ENCODE assay signal across 1 cellular context in the genomic region with DNA sequence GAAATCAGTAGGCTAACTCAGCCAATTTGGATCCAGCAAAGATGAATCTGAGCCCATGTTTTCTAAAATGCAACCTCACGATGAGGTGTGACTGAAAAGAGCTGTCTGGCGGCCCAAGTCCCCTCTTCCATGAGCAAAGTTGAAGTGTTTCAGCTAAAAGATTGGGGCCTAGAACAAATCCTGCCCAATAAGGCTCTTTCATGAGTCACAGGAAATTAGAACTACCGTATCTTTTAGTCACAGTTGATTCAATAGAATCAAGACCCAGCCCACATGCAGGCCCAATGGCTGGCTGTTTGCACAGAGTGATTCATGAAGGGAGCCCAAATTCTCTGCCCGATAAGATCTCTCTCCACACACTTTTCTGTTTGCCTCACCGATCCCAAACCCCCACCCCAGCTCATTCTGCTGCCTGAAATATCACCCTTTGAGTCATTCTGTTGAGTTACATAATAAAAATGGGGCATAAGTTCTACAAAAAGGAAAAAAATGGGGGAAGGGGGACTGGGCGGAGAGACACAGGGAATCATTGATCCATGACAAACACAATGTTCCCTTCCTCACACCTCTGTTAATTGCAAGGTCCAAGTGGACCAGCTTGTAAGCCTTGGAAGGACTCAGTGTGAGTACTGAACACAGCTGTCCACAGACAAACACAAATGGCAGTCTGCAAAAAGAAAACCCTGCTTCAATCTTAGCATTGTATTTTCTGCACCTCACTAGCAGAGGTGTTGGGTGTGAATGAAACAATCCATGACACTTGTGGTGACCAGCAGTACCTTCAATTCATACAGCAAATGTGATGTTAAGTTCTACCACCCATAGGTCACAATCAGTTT.
A peak's percentile ranks its signal among the peaks of the same experiment; 100 is the strongest.
TF ChIP-seq lines count a peak whose summit lies in the region.

No MANE protein-coding gene starts in this region.

TF ChIP-seq in HepG2, 621 proteins besides CTCF, POLR2A, EP300 and RAD21 (continued from another document and continues in another):
- TF ChIP-seq, protein P1, sequence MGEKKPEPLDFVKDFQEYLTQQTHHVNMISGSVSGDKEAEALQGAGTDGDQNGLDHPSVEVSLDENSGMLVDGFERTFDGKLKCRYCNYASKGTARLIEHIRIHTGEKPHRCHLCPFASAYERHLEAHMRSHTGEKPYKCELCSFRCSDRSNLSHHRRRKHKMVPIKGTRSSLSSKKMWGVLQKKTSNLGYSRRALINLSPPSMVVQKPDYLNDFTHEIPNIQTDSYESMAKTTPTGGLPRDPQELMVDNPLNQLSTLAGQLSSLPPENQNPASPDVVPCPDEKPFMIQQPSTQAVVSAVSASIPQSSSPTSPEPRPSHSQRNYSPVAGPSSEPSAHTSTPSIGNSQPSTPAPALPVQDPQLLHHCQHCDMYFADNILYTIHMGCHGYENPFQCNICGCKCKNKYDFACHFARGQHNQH (CRISPR knock-in tag; IDR thresholded peaks at IDR 0.05) = peak; percentile 48; the same call in 1 of the 2 replicates
- TF ChIP-seq ZNF670 (CRISPR knock-in tag; IDR thresholded peaks at IDR 0.05; ENCODE audit: borderline replicate concordance) (0 out of 2 replicates have a peak, but pooled peaks have one; percentile 63), REPIN1 (CRISPR knock-in tag; IDR thresholded peaks at IDR 0.05; ENCODE audit: borderline replicate concordance, low read depth) (0 out of 2 replicates have a peak, but pooled peaks have one; percentile 14), BRCA1 (CRISPR knock-in tag; IDR thresholded peaks at IDR 0.05) (no peak), AKAP8 (CRISPR knock-in tag; IDR thresholded peaks at IDR 0.05) (peak; percentile 87), HNF4A (CRISPR knock-in tag; IDR thresholded peaks at IDR 0.05) (peak; percentile 66; the same call in 1 of the 2 replicates), ZFY (CRISPR knock-in tag; IDR thresholded peaks at IDR 0.05) (peak; percentile 62), SALL2 (CRISPR knock-in tag; IDR thresholded peaks at IDR 0.05) (peak; percentile 30; the same call in 1 of the 2 replicates), HOXA3 (CRISPR knock-in tag; IDR thresholded peaks at IDR 0.05) (peak; percentile 86), ZNF652 (CRISPR knock-in tag; IDR thresholded peaks at IDR 0.05; ENCODE audit: borderline replicate concordance, low read depth) (peak; percentile 28; the same call in 1 of the 2 replicates), RELA (CRISPR knock-in tag; IDR thresholded peaks at IDR 0.05) (no peak), ZZZ3 (CRISPR knock-in tag; IDR thresholded peaks at IDR 0.05; ENCODE audit: borderline replicate concordance) (no peak), KDM5A (IDR thresholded peaks at IDR 0.05; ENCODE audit: borderline replicate concordance, low read length) (no peak), HHEX (CRISPR knock-in tag; IDR thresholded peaks at IDR 0.05) (no peak), MED13 (CRISPR knock-in tag; IDR thresholded peaks at IDR 0.05) (peak; percentile 85; the same call in 1 of the 2 replicates), ZNF468 (CRISPR knock-in tag; IDR thresholded peaks at IDR 0.05) (no peak), ZSCAN21 (CRISPR knock-in tag; IDR thresholded peaks at IDR 0.05; ENCODE audit: borderline replicate concordance) (peak; percentile 96), DR1 (CRISPR knock-in tag; IDR thresholded peaks at IDR 0.05) (no peak), ISL2 (CRISPR knock-in tag; IDR thresholded peaks at IDR 0.05) (peak; percentile 70; the same call in 1 of the 2 replicates), ZNF850 (CRISPR knock-in tag; conservative IDR thresholded peaks at IDR 0.05) (no peak), JUND (CRISPR knock-in tag; IDR thresholded peaks at IDR 0.05) (peak; percentile 94), ZNF709 (CRISPR knock-in tag; IDR thresholded peaks at IDR 0.05) (0 out of 2 replicates have a peak, but pooled peaks have one; percentile 24), PAF1 (CRISPR knock-in tag; IDR thresholded peaks at IDR 0.05) (no peak), IKZF4 (CRISPR knock-in tag; IDR thresholded peaks at IDR 0.05; ENCODE audit: borderline replicate concordance, low read depth, not compliant biosample characterization) (no peak), HDAC2 (CRISPR knock-in tag; IDR thresholded peaks at IDR 0.05) (peak; percentile 92), ATAD3A (CRISPR knock-in tag; IDR thresholded peaks at IDR 0.05) (no peak), ZNF264 (CRISPR knock-in tag; IDR thresholded peaks at IDR 0.05) (no peak; the same call in 1 of the 2 replicates), NFIC (IDR thresholded peaks at IDR 0.05; ENCODE audit: low read length) (peak; percentile 82), ZNF510 (CRISPR knock-in tag; IDR thresholded peaks at IDR 0.05; ENCODE audit: low read depth) (no peak), MXI1 (IDR thresholded peaks at IDR 0.05; ENCODE audit: borderline replicate concordance, low read depth, low read length) (no peak; the same call in 2 of the 3 replicates), NFE2 (CRISPR knock-in tag; IDR thresholded peaks at IDR 0.05) (no peak; the same call in 1 of the 2 replicates), ZNF496 (CRISPR knock-in tag; IDR thresholded peaks at IDR 0.05; ENCODE audit: insufficient replicate concordance) (no peak), CCAR2 (optimal IDR thresholded peaks at IDR 0.05; ENCODE audit: low read depth, low read length) (no peak), ZNF253 (CRISPR knock-in tag; IDR thresholded peaks at IDR 0.05; ENCODE audit: borderline replicate concordance) (no peak), ZNF12 (CRISPR knock-in tag; IDR thresholded peaks at IDR 0.05) (no peak), NFKBIZ (CRISPR knock-in tag; IDR thresholded peaks at IDR 0.05) (no peak)
- TF ChIP-seq, protein P2, sequence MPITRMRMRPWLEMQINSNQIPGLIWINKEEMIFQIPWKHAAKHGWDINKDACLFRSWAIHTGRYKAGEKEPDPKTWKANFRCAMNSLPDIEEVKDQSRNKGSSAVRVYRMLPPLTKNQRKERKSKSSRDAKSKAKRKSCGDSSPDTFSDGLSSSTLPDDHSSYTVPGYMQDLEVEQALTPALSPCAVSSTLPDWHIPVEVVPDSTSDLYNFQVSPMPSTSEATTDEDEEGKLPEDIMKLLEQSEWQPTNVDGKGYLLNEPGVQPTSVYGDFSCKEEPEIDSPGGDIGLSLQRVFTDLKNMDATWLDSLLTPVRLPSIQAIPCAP (CRISPR knock-in tag; IDR thresholded peaks at IDR 0.05; ENCODE audit: low read depth) = no peak
- TF ChIP-seq, protein P3, sequence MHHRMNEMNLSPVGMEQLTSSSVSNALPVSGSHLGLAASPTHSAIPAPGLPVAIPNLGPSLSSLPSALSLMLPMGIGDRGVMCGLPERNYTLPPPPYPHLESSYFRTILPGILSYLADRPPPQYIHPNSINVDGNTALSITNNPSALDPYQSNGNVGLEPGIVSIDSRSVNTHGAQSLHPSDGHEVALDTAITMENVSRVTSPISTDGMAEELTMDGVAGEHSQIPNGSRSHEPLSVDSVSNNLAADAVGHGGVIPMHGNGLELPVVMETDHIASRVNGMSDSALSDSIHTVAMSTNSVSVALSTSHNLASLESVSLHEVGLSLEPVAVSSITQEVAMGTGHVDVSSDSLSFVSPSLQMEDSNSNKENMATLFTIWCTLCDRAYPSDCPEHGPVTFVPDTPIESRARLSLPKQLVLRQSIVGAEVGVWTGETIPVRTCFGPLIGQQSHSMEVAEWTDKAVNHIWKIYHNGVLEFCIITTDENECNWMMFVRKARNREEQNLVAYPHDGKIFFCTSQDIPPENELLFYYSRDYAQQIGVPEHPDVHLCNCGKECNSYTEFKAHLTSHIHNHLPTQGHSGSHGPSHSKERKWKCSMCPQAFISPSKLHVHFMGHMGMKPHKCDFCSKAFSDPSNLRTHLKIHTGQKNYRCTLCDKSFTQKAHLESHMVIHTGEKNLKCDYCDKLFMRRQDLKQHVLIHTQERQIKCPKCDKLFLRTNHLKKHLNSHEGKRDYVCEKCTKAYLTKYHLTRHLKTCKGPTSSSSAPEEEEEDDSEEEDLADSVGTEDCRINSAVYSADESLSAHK (CRISPR knock-in tag; IDR thresholded peaks at IDR 0.05; ENCODE audit: borderline replicate concordance) = no peak
- TF ChIP-seq, protein P4, sequence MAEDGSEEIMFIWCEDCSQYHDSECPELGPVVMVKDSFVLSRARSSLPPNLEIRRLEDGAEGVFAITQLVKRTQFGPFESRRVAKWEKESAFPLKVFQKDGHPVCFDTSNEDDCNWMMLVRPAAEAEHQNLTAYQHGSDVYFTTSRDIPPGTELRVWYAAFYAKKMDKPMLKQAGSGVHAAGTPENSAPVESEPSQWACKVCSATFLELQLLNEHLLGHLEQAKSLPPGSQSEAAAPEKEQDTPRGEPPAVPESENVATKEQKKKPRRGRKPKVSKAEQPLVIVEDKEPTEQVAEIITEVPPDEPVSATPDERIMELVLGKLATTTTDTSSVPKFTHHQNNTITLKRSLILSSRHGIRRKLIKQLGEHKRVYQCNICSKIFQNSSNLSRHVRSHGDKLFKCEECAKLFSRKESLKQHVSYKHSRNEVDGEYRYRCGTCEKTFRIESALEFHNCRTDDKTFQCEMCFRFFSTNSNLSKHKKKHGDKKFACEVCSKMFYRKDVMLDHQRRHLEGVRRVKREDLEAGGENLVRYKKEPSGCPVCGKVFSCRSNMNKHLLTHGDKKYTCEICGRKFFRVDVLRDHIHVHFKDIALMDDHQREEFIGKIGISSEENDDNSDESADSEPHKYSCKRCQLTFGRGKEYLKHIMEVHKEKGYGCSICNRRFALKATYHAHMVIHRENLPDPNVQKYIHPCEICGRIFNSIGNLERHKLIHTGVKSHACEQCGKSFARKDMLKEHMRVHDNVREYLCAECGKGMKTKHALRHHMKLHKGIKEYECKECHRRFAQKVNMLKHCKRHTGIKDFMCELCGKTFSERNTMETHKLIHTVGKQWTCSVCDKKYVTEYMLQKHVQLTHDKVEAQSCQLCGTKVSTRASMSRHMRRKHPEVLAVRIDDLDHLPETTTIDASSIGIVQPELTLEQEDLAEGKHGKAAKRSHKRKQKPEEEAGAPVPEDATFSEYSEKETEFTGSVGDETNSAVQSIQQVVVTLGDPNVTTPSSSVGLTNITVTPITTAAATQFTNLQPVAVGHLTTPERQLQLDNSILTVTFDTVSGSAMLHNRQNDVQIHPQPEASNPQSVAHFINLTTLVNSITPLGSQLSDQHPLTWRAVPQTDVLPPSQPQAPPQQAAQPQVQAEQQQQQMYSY (CRISPR knock-in tag; IDR thresholded peaks at IDR 0.05) = no peak
- TF ChIP-seq, protein P5, sequence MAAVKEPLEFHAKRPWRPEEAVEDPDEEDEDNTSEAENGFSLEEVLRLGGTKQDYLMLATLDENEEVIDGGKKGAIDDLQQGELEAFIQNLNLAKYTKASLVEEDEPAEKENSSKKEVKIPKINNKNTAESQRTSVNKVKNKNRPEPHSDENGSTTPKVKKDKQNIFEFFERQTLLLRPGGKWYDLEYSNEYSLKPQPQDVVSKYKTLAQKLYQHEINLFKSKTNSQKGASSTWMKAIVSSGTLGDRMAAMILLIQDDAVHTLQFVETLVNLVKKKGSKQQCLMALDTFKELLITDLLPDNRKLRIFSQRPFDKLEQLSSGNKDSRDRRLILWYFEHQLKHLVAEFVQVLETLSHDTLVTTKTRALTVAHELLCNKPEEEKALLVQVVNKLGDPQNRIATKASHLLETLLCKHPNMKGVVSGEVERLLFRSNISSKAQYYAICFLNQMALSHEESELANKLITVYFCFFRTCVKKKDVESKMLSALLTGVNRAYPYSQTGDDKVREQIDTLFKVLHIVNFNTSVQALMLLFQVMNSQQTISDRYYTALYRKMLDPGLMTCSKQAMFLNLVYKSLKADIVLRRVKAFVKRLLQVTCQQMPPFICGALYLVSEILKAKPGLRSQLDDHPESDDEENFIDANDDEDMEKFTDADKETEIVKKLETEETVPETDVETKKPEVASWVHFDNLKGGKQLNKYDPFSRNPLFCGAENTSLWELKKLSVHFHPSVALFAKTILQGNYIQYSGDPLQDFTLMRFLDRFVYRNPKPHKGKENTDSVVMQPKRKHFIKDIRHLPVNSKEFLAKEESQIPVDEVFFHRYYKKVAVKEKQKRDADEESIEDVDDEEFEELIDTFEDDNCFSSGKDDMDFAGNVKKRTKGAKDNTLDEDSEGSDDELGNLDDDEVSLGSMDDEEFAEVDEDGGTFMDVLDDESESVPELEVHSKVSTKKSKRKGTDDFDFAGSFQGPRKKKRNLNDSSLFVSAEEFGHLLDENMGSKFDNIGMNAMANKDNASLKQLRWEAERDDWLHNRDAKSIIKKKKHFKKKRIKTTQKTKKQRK (IDR thresholded peaks at IDR 0.05; ENCODE audit: low read length) = no peak
- TF ChIP-seq, protein P6, sequence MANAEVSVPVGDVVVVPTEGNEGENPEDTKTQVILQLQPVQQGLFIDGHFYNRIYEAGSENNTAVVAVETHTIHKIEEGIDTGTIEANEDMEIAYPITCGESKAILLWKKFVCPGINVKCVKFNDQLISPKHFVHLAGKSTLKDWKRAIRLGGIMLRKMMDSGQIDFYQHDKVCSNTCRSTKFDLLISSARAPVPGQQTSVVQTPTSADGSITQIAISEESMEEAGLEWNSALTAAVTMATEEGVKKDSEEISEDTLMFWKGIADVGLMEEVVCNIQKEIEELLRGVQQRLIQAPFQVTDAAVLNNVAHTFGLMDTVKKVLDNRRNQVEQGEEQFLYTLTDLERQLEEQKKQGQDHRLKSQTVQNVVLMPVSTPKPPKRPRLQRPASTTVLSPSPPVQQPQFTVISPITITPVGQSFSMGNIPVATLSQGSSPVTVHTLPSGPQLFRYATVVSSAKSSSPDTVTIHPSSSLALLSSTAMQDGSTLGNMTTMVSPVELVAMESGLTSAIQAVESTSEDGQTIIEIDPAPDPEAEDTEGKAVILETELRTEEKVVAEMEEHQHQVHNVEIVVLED (CRISPR knock-in tag; IDR thresholded peaks at IDR 0.05; ENCODE audit: borderline replicate concordance) = peak; percentile 33; the same call in 1 of the 2 replicates
- TF ChIP-seq, protein P7, sequence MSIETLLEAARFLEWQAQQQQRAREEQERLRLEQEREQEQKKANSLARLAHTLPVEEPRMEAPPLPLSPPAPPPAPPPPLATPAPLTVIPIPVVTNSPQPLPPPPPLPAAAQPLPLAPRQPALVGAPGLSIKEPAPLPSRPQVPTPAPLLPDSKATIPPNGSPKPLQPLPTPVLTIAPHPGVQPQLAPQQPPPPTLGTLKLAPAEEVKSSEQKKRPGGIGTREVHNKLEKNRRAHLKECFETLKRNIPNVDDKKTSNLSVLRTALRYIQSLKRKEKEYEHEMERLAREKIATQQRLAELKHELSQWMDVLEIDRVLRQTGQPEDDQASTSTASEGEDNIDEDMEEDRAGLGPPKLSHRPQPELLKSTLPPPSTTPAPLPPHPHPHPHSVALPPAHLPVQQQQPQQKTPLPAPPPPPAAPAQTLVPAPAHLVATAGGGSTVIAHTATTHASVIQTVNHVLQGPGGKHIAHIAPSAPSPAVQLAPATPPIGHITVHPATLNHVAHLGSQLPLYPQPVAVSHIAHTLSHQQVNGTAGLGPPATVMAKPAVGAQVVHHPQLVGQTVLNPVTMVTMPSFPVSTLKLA (IDR thresholded peaks at IDR 0.05) = no peak
- TF ChIP-seq, protein P8, sequence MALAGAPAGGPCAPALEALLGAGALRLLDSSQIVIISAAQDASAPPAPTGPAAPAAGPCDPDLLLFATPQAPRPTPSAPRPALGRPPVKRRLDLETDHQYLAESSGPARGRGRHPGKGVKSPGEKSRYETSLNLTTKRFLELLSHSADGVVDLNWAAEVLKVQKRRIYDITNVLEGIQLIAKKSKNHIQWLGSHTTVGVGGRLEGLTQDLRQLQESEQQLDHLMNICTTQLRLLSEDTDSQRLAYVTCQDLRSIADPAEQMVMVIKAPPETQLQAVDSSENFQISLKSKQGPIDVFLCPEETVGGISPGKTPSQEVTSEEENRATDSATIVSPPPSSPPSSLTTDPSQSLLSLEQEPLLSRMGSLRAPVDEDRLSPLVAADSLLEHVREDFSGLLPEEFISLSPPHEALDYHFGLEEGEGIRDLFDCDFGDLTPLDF (CRISPR knock-in tag; IDR thresholded peaks at IDR 0.05) = no peak
- TF ChIP-seq, protein P9, sequence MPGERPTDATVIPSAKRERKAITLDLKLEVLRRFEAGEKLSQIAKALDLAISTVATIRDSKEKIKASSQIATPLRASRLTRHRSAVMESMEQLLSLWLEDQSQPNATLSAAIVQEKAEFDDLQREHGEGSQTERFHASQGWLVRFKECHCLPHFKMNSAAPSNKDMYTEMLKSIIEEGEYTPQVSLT (CRISPR knock-in tag; IDR thresholded peaks at IDR 0.05; ENCODE audit: borderline replicate concordance, low read depth) = no peak
